1 cellular context compared by ENCODE assay signal in the genomic region with DNA sequence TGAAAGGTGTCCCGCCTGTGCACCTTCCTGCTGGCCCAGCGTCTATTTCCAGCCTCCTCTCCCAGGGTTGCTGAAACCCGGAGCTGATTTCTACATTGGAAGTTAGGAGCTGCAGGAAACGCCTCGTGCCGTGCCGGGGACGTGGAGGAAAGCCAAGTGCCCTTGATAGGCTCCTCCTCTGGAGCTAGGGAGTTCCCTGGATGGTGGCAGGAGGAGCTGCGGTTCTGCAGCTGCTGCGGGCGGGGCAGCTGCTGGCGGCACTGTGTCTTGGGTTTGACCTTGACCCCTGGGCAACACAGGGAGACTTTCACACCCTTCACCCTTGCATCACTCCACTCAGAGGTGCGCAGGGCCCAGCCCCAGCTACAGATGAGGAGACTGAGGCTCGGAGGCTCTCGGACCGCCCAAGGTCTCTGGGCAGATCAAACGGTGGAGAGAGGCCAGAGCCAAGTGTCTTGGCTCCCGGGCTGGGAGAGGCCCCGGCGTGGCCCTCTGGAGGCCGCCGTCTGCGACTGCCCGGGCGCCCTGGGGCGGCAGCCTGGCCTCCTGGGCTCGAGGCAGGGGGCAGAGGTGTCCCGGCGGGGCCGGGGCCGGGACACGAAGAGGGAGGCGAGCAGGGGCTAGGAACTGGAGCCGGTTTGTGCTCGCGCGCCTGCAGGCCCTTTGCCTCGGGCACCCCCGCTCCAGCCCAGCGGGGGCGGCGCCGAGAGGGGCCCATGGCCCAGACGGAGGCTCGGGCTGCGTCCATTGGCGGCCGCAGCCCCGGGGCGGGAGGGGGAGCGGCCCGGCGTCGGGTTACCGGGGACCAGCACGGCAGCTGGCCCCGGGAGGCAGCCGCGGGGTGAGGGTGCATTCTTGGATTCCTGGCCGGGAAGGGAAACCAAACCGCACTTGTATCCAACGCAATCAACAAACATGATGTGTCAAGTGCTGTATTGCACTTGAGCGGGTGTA.
A peak's percentile ranks its signal among the peaks of the same experiment; 100 is the strongest.
TF ChIP-seq lines count a peak whose summit lies in the region.

No MANE protein-coding gene starts in this region.

TF ChIP-seq in GM12878, 131 proteins besides CTCF, POLR2A, EP300 and RAD21 (continued from another document):
- TF ChIP-seq TARDBP (IDR thresholded peaks at IDR 0.05; ENCODE audit: borderline replicate concordance) (no peak), TCF12 (IDR thresholded peaks at IDR 0.05; ENCODE audit: low read depth, low read length) (peak; percentile 84), YY1 (IDR thresholded peaks at IDR 0.05; ENCODE audit: low read depth, low read length) (peak; percentile 64; the same call in 1 of the 2 replicates), IKZF1 (conservative IDR thresholded peaks at IDR 0.05) (peak; percentile 37; the same call in 1 of the 2 replicates), ASH2L (IDR thresholded peaks at IDR 0.05; ENCODE audit: borderline replicate concordance, low read depth) (no peak)
